Comparison of ENCODE assay signal across 23 cellular contexts in genomic region chr9:99393993-99394392, GRCh38.
"Had no signal": no experiment of that assay in that cellular context is flagged by ENCODE, and none has a peak within 500 bp of the region (broad histone marks: within the 10 kb centered on the region; RNA-seq: fewer than 3 reads in every experiment).

No MANE protein-coding gene starts in this region.

- H3K9me3 ChIP-seq: colonic mucosa, esophagus squamous epithelium, gastrocnemius medialis, heart right ventricle, left lung, lower lobe of right lung had no signal

- H3K27ac ChIP-seq: colonic mucosa, epithelial cell of prostate, esophagus squamous epithelium, gastrocnemius medialis, heart right ventricle, left lung, lower lobe of right lung had no signal

- H3K36me3 ChIP-seq: colonic mucosa, esophagus squamous epithelium, gastrocnemius medialis, heart right ventricle, left lung, lower lobe of right lung had no signal

- H3K36me3 Mint-ChIP-seq: naive thymus-derived CD4-positive, alpha-beta T cell had no signal

- H3K27me3 ChIP-seq: colonic mucosa, esophagus squamous epithelium, gastrocnemius medialis, heart right ventricle, left lung had no signal

- H3K27ac Mint-ChIP-seq: dendritic cell treated with granulocyte-macrophage colony-stimulating factor and Interleukin-4, amounts not matched to agents 40 ng/mL and 50 ng/mL, for 4 days; effector memory CD8-positive, alpha-beta T cell; endodermal cell; naive thymus-derived CD4-positive, alpha-beta T cell had no signal

- H3K9me3 Mint-ChIP-seq: dendritic cell treated with granulocyte-macrophage colony-stimulating factor and Interleukin-4, amounts not matched to agents 40 ng/mL and 50 ng/mL, for 4 days; effector memory CD8-positive, alpha-beta T cell had no signal

- H3K4me3 Mint-ChIP-seq: dendritic cell treated with granulocyte-macrophage colony-stimulating factor and Interleukin-4, amounts not matched to agents 40 ng/mL and 50 ng/mL, for 4 days; effector memory CD8-positive, alpha-beta T cell; endodermal cell; naive thymus-derived CD4-positive, alpha-beta T cell had no signal

- H3K4me1 Mint-ChIP-seq: naive thymus-derived CD4-positive, alpha-beta T cell had no signal

- H3K4me1 ChIP-seq: colonic mucosa, gastrocnemius medialis, left lung, lower lobe of right lung had no signal

- DNase-seq: colonic mucosa; cortex of kidney; effector CD8-positive, alpha-beta T cell; effector memory CD8-positive, alpha-beta T cell; endodermal cell; erythroblast; esophagus squamous epithelium; foreskin fibroblast; foreskin melanocyte; gastrocnemius medialis; glutamatergic neuron; head of caudate nucleus; heart right ventricle; hippocampal formation; left cardiac atrium; left lung; left ventricle myocardium superior; lower lobe of right lung; mesenchymal stem cell; midbrain; naive thymus-derived CD4-positive, alpha-beta T cell had no signal

- H3K4me3 ChIP-seq: colonic mucosa, esophagus squamous epithelium, gastrocnemius medialis, heart right ventricle, left lung, lower lobe of right lung had no signal

- H3K27me3 Mint-ChIP-seq: dendritic cell treated with granulocyte-macrophage colony-stimulating factor and Interleukin-4, amounts not matched to agents 40 ng/mL and 50 ng/mL, for 4 days had no signal
